21 cellular contexts compared by ENCODE assay signal in the genomic region with DNA sequence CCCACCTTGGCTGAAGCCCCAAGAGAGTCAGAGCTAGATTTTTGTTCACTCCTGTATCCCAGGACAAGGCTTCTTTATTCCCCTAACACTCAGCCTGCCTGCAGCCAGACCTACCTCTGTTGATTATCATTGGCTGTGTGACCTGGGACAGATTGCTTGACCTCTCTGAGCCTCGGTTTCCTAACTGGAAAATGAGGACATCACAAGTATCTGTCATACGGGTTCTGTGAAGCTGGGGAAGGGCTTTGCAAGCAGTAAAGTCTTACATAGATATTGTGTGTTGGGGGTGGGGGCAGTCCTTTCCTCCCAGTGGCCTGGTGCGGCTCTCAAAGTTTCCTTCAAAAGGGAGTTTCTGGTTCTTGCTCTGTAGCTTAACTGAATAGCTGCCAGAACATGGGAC. TPM values are rescaled to one million over a fixed set of nuclear protein-coding genes. Genes with fewer than 3 reads are reported as not detected.
A peak's percentile ranks its signal among the peaks of the same experiment; 100 is the strongest.
DNase-seq lines count a peak whose midpoint lies in the region; ATAC-seq, FAIRE-seq and TF ChIP-seq lines count a peak whose summit lies in the region.
"Had no signal": no experiment of that assay in that cellular context is flagged by ENCODE, and none has a peak within 500 bp of the region (broad histone marks: within the 10 kb centered on the region; RNA-seq: fewer than 3 reads in every experiment).

No MANE protein-coding gene starts in this region.

- H3K27me3 ChIP-seq in HepG2 (ENCODE audit: control insufficient read depth in 1 of 2, insufficient read depth in 2 of 2, low read length in 2 of 2), result peaks cover 0 to 12% of the 10 kb centered on the region in 2 experiments; a peak in 3 of 5 replicates
- H3K27me3 ChIP-seq in right lobe of liver, result no peaks in the 10 kb centered on the region
- H3K27me3 ChIP-seq in OCI-LY3 (ENCODE audit: low read depth, low read length), result no peaks in the 10 kb centered on the region
- H3K27me3 ChIP-seq in H1 (replicated peaks in 1 of 4; ENCODE audit: control insufficient read depth in 3 of 4, extremely low read depth in 1 of 4, insufficient read depth in 3 of 4, low read length in 3 of 4), result no peaks in the 10 kb centered on the region; a peak in 2 of 7 replicates
- H3K27me3 ChIP-seq: MG63, Peyer's patch had no signal

- H3K27ac ChIP-seq in HepG2 (ENCODE audit: extremely low read length, insufficient read depth, low read length) (no peak overlapping the region), right lobe of liver (no peak overlapping the region), OCI-LY3 (ENCODE audit: low read length) (peak overlapping the region; percentile 91), H1 (ENCODE audit: low read depth, low read length) (no peak overlapping the region)
- H3K27ac ChIP-seq: Peyer's patch had no signal

- no peak for TF ChIP-seq POLR2A in HepG2 (IDR thresholded peaks at IDR 0.05; ENCODE audit: insufficient read depth in 1 of 2, low read depth in 2 of 2, low read length in 2 of 2)
- no peak for TF ChIP-seq POLR2A in right lobe of liver (IDR thresholded peaks at IDR 0.05)
- TF ChIP-seq POLR2A in H1 (IDR thresholded peaks at IDR 0.05; ENCODE audit: control extremely low read depth in 1 of 2, low read depth in 2 of 2, low read length in 2 of 2), result no peak

- DNase-seq in HepG2 (ENCODE audit: low spot score) (no peak), right lobe of liver (no peak), H1 (ENCODE audit: low read depth in 1 of 2, low spot score in 2 of 2) (no peak), dermis blood vessel endothelial cell (no peak), GDM1 (lab: John Stamatoyannopoulos, UW) (no peak), epidermal melanocyte (ENCODE audit: insufficient read length, low spot score) (no peak)
- DNase-seq: COR-L47, Karpas-422, MG63, NCI-H1105 treated with DMSO at 0.1 percent for 48 hours, NCI-H1694 treated with DMSO at 0.1 percent for 48 hours, NCI-H2107, NCI-H226, NCI-H524 treated with DMSO at 0.1 percent for 48 hours had no signal

- CTCF ChIA-PET in HepG2 (lab: Yijun Ruan, JAX; ENCODE audit: low intra/inter-chr PET ratio, low total read pairs) (no interaction called here), H1 (lab: Charles Lee; ENCODE audit: partially characterized antibody) (interaction anchor here (2.8 to 3.9 kb wide), 2 partner anchors 56 to 128 kb away, joined by 8 to 14 read pairs; no protein-coding TSS in a partner anchor)

- H3K36me3 Mint-ChIP-seq in stimulated activated memory B cell treated with anti-CD40 and anti-IgM and Interleukin-4, amounts not matched to agents 10 μg/mL and 1 μg/mL and 100 μg/mL, for 72 hours, result peaks cover 24% of the 10 kb centered on the region

- H3K9me3 ChIP-seq in HepG2 (ENCODE audit: low read length) (no peaks in the 10 kb centered on the region), right lobe of liver (no peaks in the 10 kb centered on the region), OCI-LY3 (ENCODE audit: insufficient read depth, low read length) (no peaks in the 10 kb centered on the region), H1 (ENCODE audit: insufficient read depth in 2 of 2, low read depth in 1 of 2, low read length in 1 of 2) (no peaks in the 10 kb centered on the region)
- H3K9me3 ChIP-seq: MG63, Peyer's patch had no signal

- TF ChIP-seq EP300 in HepG2 (IDR thresholded peaks at IDR 0.05; ENCODE audit: low read depth in 2 of 2, low read length in 2 of 2) (no peak), HepG2 (CRISPR knock-in tag; IDR thresholded peaks at IDR 0.05; ENCODE audit: borderline replicate concordance) (no peak), H1 (IDR thresholded peaks at IDR 0.05; ENCODE audit: borderline replicate concordance in 1 of 2, low read depth in 2 of 2, low read length in 2 of 2) (no peak)

- in situ Hi-C loops in HepG2 (cut with HindIII; ENCODE audit: extremely low pct_ligation_motif_present, low pct_unique_long_range_greater_than_20kb), result no loop called here

- no peak overlapping the region for H2BK20ac ChIP-seq in H1 (ENCODE audit: low read length)

- no TSS peak for BruUV-seq in HepG2 (replicated peaks; lab: Mats Ljungman, UMichigan)

- no peaks in the 10 kb centered on the region; the same call in 1 of the 2 replicates for H3K79me1 ChIP-seq in H1 (ENCODE audit: low read depth, low read length)

- 5% methylated on average over 3 of the region's 3 CpGs for WGBS in HepG2 (ENCODE audit: low lambda C conversion rate)
- WGBS in right lobe of liver (ENCODE audit: insufficient coverage, low coverage, low lambda C conversion rate, missing lambda C conversion rate), result 93% methylated on average over 2 of the region's 3 CpGs
- 91% methylated on average over 3 of the region's 3 CpGs; no CpG with 5 or more reads in 1 of the 2 experiments for WGBS in H1 (ENCODE audit: extremely low coverage in 1 of 2, insufficient coverage in 1 of 2, insufficient read length in 1 of 2, insufficient replicate concordance in 2 of 2, low coverage in 1 of 2, low lambda C conversion rate in 2 of 2, missing lambda C conversion rate in 1 of 2), 2 experiments

- TF ChIP-seq RAD21 in HepG2 (CRISPR knock-in tag; IDR thresholded peaks at IDR 0.05) (no peak), H1 (IDR thresholded peaks at IDR 0.05 in 1 of 2, conservative IDR thresholded peaks at IDR 0.05 in 1 of 2; ENCODE audit: low read depth in 2 of 2, low read length in 2 of 2) (no peak)

- TF ChIP-seq CTCF in HepG2 (CRISPR knock-in tag; IDR thresholded peaks at IDR 0.05) (no peak), right lobe of liver (IDR thresholded peaks at IDR 0.05) (no peak), OCI-LY3 (IDR thresholded peaks at IDR 0.05; ENCODE audit: low read depth, low read length) (no peak), H1 (IDR thresholded peaks at IDR 0.05; ENCODE audit: control extremely low read depth in 1 of 3, insufficient read depth in 1 of 3, low read depth in 1 of 3, low read length in 3 of 3) (no peak)

- H2BK5ac ChIP-seq in H1 (ENCODE audit: low read depth, low read length), result no peak overlapping the region

- no peak overlapping the region for H3K18ac ChIP-seq in H1 (ENCODE audit: extremely low read depth, low read length)

- no peak overlapping the region for H3K56ac ChIP-seq in H1 (replicated peaks; ENCODE audit: insufficient read length, low read depth, low read length)

- no peak overlapping the region for H3K23ac ChIP-seq in H1 (ENCODE audit: insufficient read length)

- no peak overlapping the region for H3K4ac ChIP-seq in H1 (replicated peaks; ENCODE audit: insufficient read length, low read depth, low read length)

- FAIRE-seq in HepG2 (lab: Jason Lieb, UNC) (no peak), H1 (lab: Jason Lieb, UNC) (no peak)
- FAIRE-seq: A204.1 had no signal

- H3K4me2 ChIP-seq in HepG2 (ENCODE audit: low read depth, low read length) (no peak overlapping the region), OCI-LY3 (ENCODE audit: low read length) (peak overlapping the region; percentile 72), H1 (ENCODE audit: insufficient read depth in 1 of 2, low read depth in 2 of 2, low read length in 2 of 2) (no peak overlapping the region)
- H3K4me2 ChIP-seq: GM23338 had no signal

- intact Hi-C loops in HepG2 (cut with micrococcal nuclease; ENCODE audit: unreplicated experiment), result loop anchor here (5.0 kb wide), 2 partner anchors 33 to 123 kb away; no protein-coding TSS in a partner anchor
- intact Hi-C loops in right lobe of liver (cut with DNase I), result no loop called here

- H3K14ac ChIP-seq in H1 (ENCODE audit: insufficient read length), result no peak overlapping the region

- H2BK15ac ChIP-seq in H1 (ENCODE audit: low read length), result no peak overlapping the region

- H3K9me3 Mint-ChIP-seq in stimulated activated memory B cell treated with anti-CD40 and anti-IgM and Interleukin-4, amounts not matched to agents 10 μg/mL and 1 μg/mL and 100 μg/mL, for 72 hours, result no peaks in the 10 kb centered on the region
- H3K9me3 Mint-ChIP-seq: GM23338 had no signal

- no peak overlapping the region for H3K9ac ChIP-seq in HepG2 (ENCODE audit: insufficient read depth, low read depth, low read length)
- peak overlapping the region; percentile 56; the same call in 1 of the 2 replicates for H3K9ac ChIP-seq in OCI-LY3 (ENCODE audit: low read length)
- H3K9ac ChIP-seq in H1 (replicated peaks in 1 of 4; ENCODE audit: extremely low read depth in 1 of 4, low read depth in 3 of 4, low read length in 3 of 4), result no peak overlapping the region

- no peak overlapping the region for H4K5ac ChIP-seq in H1 (ENCODE audit: insufficient read length, low read depth, low read length)

- H2BK120ac ChIP-seq in H1 (replicated peaks; ENCODE audit: low read depth, low read length), result no peak overlapping the region

- no peak overlapping the region for H3K4me3 Mint-ChIP-seq in stimulated activated memory B cell treated with anti-CD40 and anti-IgM and Interleukin-4, amounts not matched to agents 10 μg/mL and 1 μg/mL and 100 μg/mL, for 72 hours
- H3K4me3 Mint-ChIP-seq: CD14-positive monocyte, GM23338 had no signal

- ATAC-seq in HepG2 (no peak), right lobe of liver (no peak)
- no peak for ATAC-seq in stimulated activated memory B cell treated with anti-CD40 and anti-IgM and Interleukin-4, amounts not matched to agents 10 μg/mL and 1 μg/mL and 100 μg/mL, for 72 hours
- ATAC-seq: GM23338, Right ventricle myocardium inferior had no signal

- H3K27ac Mint-ChIP-seq in stimulated activated memory B cell treated with anti-CD40 and anti-IgM and Interleukin-4, amounts not matched to agents 10 μg/mL and 1 μg/mL and 100 μg/mL, for 72 hours, result peak overlapping the region; percentile 74
- H3K27ac Mint-ChIP-seq: GM23338 had no signal

- peaks cover 17% of the 10 kb centered on the region for H3K79me2 ChIP-seq in HepG2 (ENCODE audit: insufficient read depth, low read length)
- peaks cover 39% of the 10 kb centered on the region for H3K79me2 ChIP-seq in OCI-LY3 (ENCODE audit: low read length)
- H3K79me2 ChIP-seq in H1 (ENCODE audit: control insufficient read depth in 1 of 2, insufficient read depth in 2 of 2, low read length in 2 of 2), result peaks cover 0 to 5% of the 10 kb centered on the region in 2 experiments; a peak in 2 of 4 replicates

- H4K91ac ChIP-seq in H1 (replicated peaks; ENCODE audit: insufficient read length, low read length), result no peak overlapping the region

- H3K4me1 ChIP-seq in HepG2 (ENCODE audit: insufficient read depth, low read length), result peaks cover 31% of the 10 kb centered on the region
- peaks cover 0 to 7% (median 2%) of the 10 kb centered on the region in 4 donors for H3K4me1 ChIP-seq in right lobe of liver
- H3K4me1 ChIP-seq in OCI-LY3 (ENCODE audit: low read length), result peaks cover 66% of the 10 kb centered on the region
- peaks cover 0 to 15% (median 6%) of the 10 kb centered on the region in 4 experiments; a peak in 3 of 7 replicates for H3K4me1 ChIP-seq in H1 (replicated peaks in 1 of 4; ENCODE audit: control insufficient read depth in 3 of 4, insufficient read depth in 4 of 4, low read length in 3 of 4)

- H4K20me1 ChIP-seq in HepG2 (ENCODE audit: insufficient read depth, low read length) (no peaks in the 10 kb centered on the region), OCI-LY3 (ENCODE audit: insufficient read depth, low read length) (peaks cover 4% of the 10 kb centered on the region), H1 (replicated peaks in 1 of 2; ENCODE audit: control insufficient read depth in 1 of 2, insufficient read depth in 2 of 2, low read length in 2 of 2) (no peaks in the 10 kb centered on the region)

- no peaks in the 10 kb centered on the region for H3K27me3 Mint-ChIP-seq in stimulated activated memory B cell treated with anti-CD40 and anti-IgM and Interleukin-4, amounts not matched to agents 10 μg/mL and 1 μg/mL and 100 μg/mL, for 72 hours

- peaks cover 8% of the 10 kb centered on the region for H3K23me2 ChIP-seq in H1 (ENCODE audit: low read depth, low read length)

- peaks cover 49% of the 10 kb centered on the region for H3K4me1 Mint-ChIP-seq in stimulated activated memory B cell treated with anti-CD40 and anti-IgM and Interleukin-4, amounts not matched to agents 10 μg/mL and 1 μg/mL and 100 μg/mL, for 72 hours

- POLR2A ChIA-PET in HepG2 (lab: Yijun Ruan, JAX), result no interaction called here
- POLR2A ChIA-PET in H1 (lab: Charles Lee; ENCODE audit: partially characterized antibody), result interaction anchor here (0.7 to 0.9 kb wide), 2 partner anchors 60 to 464 kb away, joined by 3 read pairs; no protein-coding TSS in a partner anchor

- H2AK5ac ChIP-seq in H1 (ENCODE audit: low read depth, low read length), result no peak overlapping the region

- H2AFZ ChIP-seq in HepG2 (ENCODE audit: low read length) (no peak overlapping the region), OCI-LY3 (ENCODE audit: low read depth, low read length) (no peak overlapping the region), H1 (ENCODE audit: low read length) (no peak overlapping the region)
- H2AFZ ChIP-seq: GM23338 had no signal

- no peak overlapping the region for H2BK12ac ChIP-seq in H1 (ENCODE audit: low read depth, low read length)

- H3K36me3 ChIP-seq in HepG2 (replicated peaks in 1 of 2; ENCODE audit: control insufficient read depth in 1 of 2, insufficient read depth in 2 of 2, low read length in 2 of 2), result no peaks in the 10 kb centered on the region
- no peaks in the 10 kb centered on the region for H3K36me3 ChIP-seq in right lobe of liver
- peaks cover 12% of the 10 kb centered on the region for H3K36me3 ChIP-seq in OCI-LY3 (replicated peaks; ENCODE audit: low read depth, low read length)
- no peaks in the 10 kb centered on the region for H3K36me3 ChIP-seq in H1 (ENCODE audit: control insufficient read depth in 2 of 4, insufficient read depth in 4 of 4, low read length in 3 of 4)
- H3K36me3 ChIP-seq: Peyer's patch had no signal

- no peak overlapping the region for H4K8ac ChIP-seq in H1 (ENCODE audit: extremely low read depth, insufficient read depth, low read length)

- no peak overlapping the region for H3K4me3 ChIP-seq in HepG2 (replicated peaks in 1 of 3; ENCODE audit: insufficient read depth in 1 of 3, low read depth in 2 of 3, low read length in 3 of 3)
- H3K4me3 ChIP-seq in right lobe of liver, result no peak overlapping the region
- no peak overlapping the region for H3K4me3 ChIP-seq in OCI-LY3 (ENCODE audit: low read length)
- no peak overlapping the region for H3K4me3 ChIP-seq in H1 (ENCODE audit: extremely low read depth in 1 of 4, insufficient read depth in 2 of 4, low read depth in 3 of 4, low read length in 4 of 4)
- H3K4me3 ChIP-seq: GM23338, MG63, Peyer's patch had no signal

RNA-seq across cellular contexts. Expression of a gene that starts 2.5 kb away (rescaled TPM):
- total RNA-seq in HepG2 (2016; rRNA removed; fragmentation: Illumina TruSeq; extraction: Trizol) (30.4 and 44.7 TPM in 2 replicates), right lobe of liver (100 to 1,000 TPM in 1 of 6 experiments, 10 to 100 TPM in 5; 61.6 to 128 (median 67.5) TPM), dermis blood vessel endothelial cell (18.7 and 25.6 TPM in 2 replicates)
- total RNA-seq in HepG2 (2016; cell fraction: cytosol; rRNA removed; fragmentation: Illumina TruSeq; extraction: Trizol; ENCODE audit: low read depth), result 24.6 and 26.3 TPM in 2 replicates
- total RNA-seq in HepG2 (2016; cell fraction: insoluble cytoplasmic fraction; rRNA removed; fragmentation: Illumina TruSeq; extraction: Trizol), result 33.2 and 37.5 TPM in 2 replicates
- total RNA-seq in HepG2 (2016; cell fraction: membrane; rRNA removed; fragmentation: Illumina TruSeq; extraction: Trizol), result 49.4 and 52.7 TPM in 2 replicates
- total RNA-seq in HepG2 (2016; cell fraction: nucleus; rRNA removed; fragmentation: Illumina TruSeq; extraction: Trizol), result 18.1 and 19.8 TPM in 2 replicates
- polyA plus RNA-seq in HepG2 (2011; rRNA removed) (119 and 127 TPM in 2 replicates), H1 (2011; rRNA removed) (17.7 and 23.9 TPM in 2 replicates)
- polyA plus RNA-seq in HepG2 (2011; cell fraction: cytosol; rRNA removed), result 131 and 138 TPM in 2 replicates
- polyA plus RNA-seq in HepG2 (2011; cell fraction: nucleus; rRNA removed), result 94.1 and 101 TPM in 2 replicates
- 75.9 and 86.0 TPM in 2 replicates for polyA plus RNA-seq in HepG2 (2012)
- 55.6 and 62.7 TPM in 2 replicates for polyA plus RNA-seq in HepG2 (2016; cell fraction: cytosol; fragmentation: Illumina TruSeq; extraction: Trizol; ENCODE audit: low read depth)
- polyA plus RNA-seq in HepG2 (2016; cell fraction: insoluble cytoplasmic fraction; fragmentation: Illumina TruSeq; extraction: Trizol; ENCODE audit: low read depth), result 71.0 and 74.4 TPM in 2 replicates
- polyA plus RNA-seq in HepG2 (2016; cell fraction: membrane; fragmentation: Illumina TruSeq; extraction: Trizol; ENCODE audit: low read depth), result 68.1 and 79.5 TPM in 2 replicates
- 41.9 and 42.8 TPM in 2 replicates for polyA plus RNA-seq in HepG2 (2016; cell fraction: nucleus; fragmentation: Illumina TruSeq; extraction: Trizol; ENCODE audit: insufficient read depth, low read depth)
- 13.4 and 281 TPM in 2 replicates for polyA minus RNA-seq in HepG2 (2011; rRNA and poly(A)+ RNA removed; ENCODE audit: low replicate concordance)
- polyA minus RNA-seq in HepG2 (2011; cell fraction: cytosol; rRNA and poly(A)+ RNA removed), result 74.6 and 87.4 TPM in 2 replicates
- 49.3 and 50.8 TPM in 2 replicates for polyA minus RNA-seq in HepG2 (2011; cell fraction: nucleus; rRNA and poly(A)+ RNA removed)
- total RNA-seq in H1 (2021; fragmentation: NEBNext Ultra II Directional; extraction: Animal tissue kit (Norgen Biotek cat#: 25700)), result 16.6 and 19.7 TPM in 2 replicates
- polyA plus RNA-seq in H1 (2011; cell fraction: cytosol; rRNA removed), result 12.8 TPM
- 19.1 TPM for polyA plus RNA-seq in H1 (2011; cell fraction: nucleus; rRNA removed)
- 8.7 to 13.7 TPM (median 12.4 TPM) in 4 replicates for polyA plus RNA-seq in H1 (2012, experiment 1 of 2)
- 6.3 TPM for polyA plus RNA-seq in H1 (2012, experiment 2 of 2)
- polyA plus RNA-seq in H1 (2013, experiment 1 of 2), result 9.1 TPM
- polyA plus RNA-seq in H1 (2013, experiment 2 of 2), result 9.1 TPM
- polyA minus RNA-seq in H1 (2011; rRNA and poly(A)+ RNA removed), result 21.8 and 31.4 TPM in 2 replicates
- 7.7 TPM for polyA minus RNA-seq in H1 (2011; cell fraction: cytosol; rRNA and poly(A)+ RNA removed)
- 18.9 TPM for polyA minus RNA-seq in H1 (2011; cell fraction: nucleus; rRNA and poly(A)+ RNA removed)
